25 cellular contexts compared by ENCODE assay signal in the genomic region with DNA sequence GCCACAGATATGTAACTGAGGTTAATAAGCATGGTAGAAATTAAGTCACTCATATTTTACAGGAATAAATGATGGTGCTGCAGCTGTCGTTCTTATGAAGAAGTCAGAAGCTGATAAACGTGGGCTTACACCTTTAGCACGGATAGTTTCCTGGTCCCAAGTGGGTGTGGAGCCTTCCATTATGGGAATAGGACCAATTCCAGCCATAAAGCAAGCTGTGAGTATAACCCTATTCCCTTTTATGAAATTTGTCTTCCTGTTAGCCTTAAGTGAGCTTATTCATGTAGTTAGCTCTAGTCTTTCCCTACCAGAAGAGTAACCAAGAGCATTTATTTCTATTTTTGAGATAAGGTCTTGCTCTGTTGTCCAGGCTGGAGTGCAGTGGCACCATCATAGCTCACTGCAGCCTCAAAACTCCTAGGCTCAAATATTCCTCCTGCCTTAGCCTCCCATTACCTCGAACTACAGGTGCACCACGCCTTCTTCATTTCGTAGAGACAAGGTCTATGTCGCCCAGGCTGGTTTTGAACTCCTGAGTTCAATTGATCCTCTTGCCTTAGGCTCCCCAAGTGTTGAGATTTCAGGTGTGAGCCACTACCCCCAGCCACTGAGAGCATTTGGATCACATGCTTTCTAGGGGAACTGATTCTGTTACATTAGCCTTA. TPM values are rescaled to one million over a fixed set of nuclear protein-coding genes. Genes with fewer than 3 reads are reported as not detected.
A peak's percentile ranks its signal among the peaks of the same experiment; 100 is the strongest.
DNase-seq lines count a peak whose midpoint lies in the region; ATAC-seq, FAIRE-seq and TF ChIP-seq lines count a peak whose summit lies in the region.
"Had no signal": no experiment of that assay in that cellular context is flagged by ENCODE, and none has a peak within 500 bp of the region (broad histone marks: within the 10 kb centered on the region; RNA-seq: fewer than 3 reads in every experiment).

No MANE protein-coding gene starts in this region.

- H3K4me1 Mint-ChIP-seq in CD4-positive, alpha-beta memory T cell: peaks cover 3 to 8% (median 7%) of the 10 kb centered on the region in 4 donors
- peaks cover 15% of the 10 kb centered on the region for H3K4me1 Mint-ChIP-seq in activated naive CD8-positive, alpha-beta T cell treated with anti-CD3 and anti-CD28 coated beads for 36 hours
- H3K4me1 Mint-ChIP-seq in naive B cell: peaks cover 0 to 10% (median 3%) of the 10 kb centered on the region in 3 donors

- POLR2A ChIA-PET in CD4-positive, alpha-beta memory T cell (lab: Charles Lee; ENCODE audit: partially characterized antibody): interaction anchor here (1.4 kb wide), 1 partner anchor 13 kb away, joined by 7 read pairs; the partner anchor contains the start of genes MRPL18 and TCP1

- H3K4me3 Mint-ChIP-seq in CD4-positive, alpha-beta memory T cell: no peak overlapping the region
- H3K4me3 Mint-ChIP-seq in activated naive CD8-positive, alpha-beta T cell treated with anti-CD3 and anti-CD28 coated beads for 36 hours: no peak overlapping the region
- peak overlapping the region in 1 of 8 donors; percentile 25 for H3K4me3 Mint-ChIP-seq in naive B cell
- H3K4me3 Mint-ChIP-seq: stimulated activated memory B cell treated with anti-CD40 and anti-IgM and Interleukin-4, amounts not matched to agents 10 μg/mL and 1 μg/mL and 100 μg/mL, for 72 hours; T-helper 1 cell treated with Interleukin-12 subunit alpha and Interleukin-12 subunit beta and Interleukin-4 antibody, amounts not matched to agents 30 μg/mL and 1 μg/mL, for 36 hours had no signal

- H3K36me3 Mint-ChIP-seq in CD4-positive, alpha-beta memory T cell: peaks cover 32 to 84% of the 10 kb centered on the region in 2 donors
- peaks cover 29% of the 10 kb centered on the region for H3K36me3 Mint-ChIP-seq in activated naive CD8-positive, alpha-beta T cell treated with anti-CD3 and anti-CD28 coated beads for 36 hours
- peaks cover 10 to 20% of the 10 kb centered on the region in 2 donors for H3K36me3 Mint-ChIP-seq in naive B cell

- no peaks in the 10 kb centered on the region for H3K4me1 ChIP-seq in CD4-positive, alpha-beta memory T cell (ENCODE audit: insufficient read depth, low read length)
- no peaks in the 10 kb centered on the region for H3K4me1 ChIP-seq in vagina
- H3K4me1 ChIP-seq: HAP-1 had no signal

- no peak overlapping the region for H3K4me3 ChIP-seq in CD4-positive, alpha-beta memory T cell (ENCODE audit: low read length in 2 of 2)
- H3K4me3 ChIP-seq in vagina: no peak overlapping the region
- H3K4me3 ChIP-seq: HAP-1, left ventricle myocardium inferior, tibial artery had no signal

- H3K27me3 Mint-ChIP-seq in CD4-positive, alpha-beta memory T cell: no peaks in the 10 kb centered on the region
- no peaks in the 10 kb centered on the region for H3K27me3 Mint-ChIP-seq in activated naive CD8-positive, alpha-beta T cell treated with anti-CD3 and anti-CD28 coated beads for 36 hours
- H3K27me3 Mint-ChIP-seq in naive B cell: no peaks in the 10 kb centered on the region
- H3K27me3 Mint-ChIP-seq: stimulated activated memory B cell treated with anti-CD40 and anti-IgM and Interleukin-4, amounts not matched to agents 10 μg/mL and 1 μg/mL and 100 μg/mL, for 72 hours had no signal

- peak; percentile 24 for FAIRE-seq in GM18507 (lab: Jason Lieb, UNC)
- FAIRE-seq: D721Med had no signal

- H3K9me3 Mint-ChIP-seq in CD4-positive, alpha-beta memory T cell: no peaks in the 10 kb centered on the region
- H3K9me3 Mint-ChIP-seq in activated naive CD8-positive, alpha-beta T cell treated with anti-CD3 and anti-CD28 coated beads for 36 hours: no peaks in the 10 kb centered on the region
- H3K9me3 Mint-ChIP-seq in naive B cell: peaks cover 0 to 2% (median 0%) of the 10 kb centered on the region in 7 donors
- H3K9me3 Mint-ChIP-seq: activated T-helper 2 cell treated with anti-CD3 and anti-CD28 coated beads, Interferon-gamma antibody, Interleukin-2, Interleukin-4, amounts not matched to agents 10 μg/mL and 5 μg/mL and 100 μg/mL, durations not matched to agents 14 hours and 24 hours and 36 hours; stimulated activated memory B cell treated with anti-CD40 and anti-IgM and Interleukin-4, amounts not matched to agents 10 μg/mL and 1 μg/mL and 100 μg/mL, for 72 hours; T-helper 1 cell treated with Interleukin-12 subunit alpha and Interleukin-12 subunit beta and Interleukin-4 antibody, amounts not matched to agents 30 μg/mL and 1 μg/mL, for 36 hours had no signal

- H3K27me3 ChIP-seq in CD4-positive, alpha-beta memory T cell (ENCODE audit: insufficient read depth, low read length): no peaks in the 10 kb centered on the region
- H3K27me3 ChIP-seq in vagina: no peaks in the 10 kb centered on the region
- H3K27me3 ChIP-seq: tibial artery had no signal

- DNase-seq in CD4-positive, alpha-beta memory T cell: no peak
- no peak for DNase-seq in GM18507 (ENCODE audit: extremely low spot score, insufficient read length, low read depth)
- DNase-seq in activated naive CD8-positive, alpha-beta T cell treated with anti-CD3 and anti-CD28 coated beads for 36 hours: no peak
- no peak for DNase-seq in naive B cell
- no peak for DNase-seq in activated effector memory CD4-positive, alpha-beta T cell treated with Interleukin-2 at 50 U/mL for 16 hours
- DNase-seq in vagina (ENCODE audit: extremely low spot score in 2 of 2): no peak
- DNase-seq: AML-193; anterior cingulate cortex; effector memory CD4-positive, alpha-beta T cell; GDM1; left ventricle myocardium inferior; NCI-H748 treated with DMSO at 0.1 percent for 48 hours; OCI-M1; right cardiac atrium; SIG-M5; tibial artery had no signal

- intact Hi-C loops in CD4-positive, alpha-beta memory T cell (cut with micrococcal nuclease): no loop called here
- intact Hi-C loops in vagina (cut with DNase I): no loop called here

- H3K36me3 ChIP-seq in CD4-positive, alpha-beta memory T cell (ENCODE audit: insufficient read depth, low read length): peaks cover 56% of the 10 kb centered on the region
- H3K36me3 ChIP-seq in vagina: peaks cover 0 to 63% of the 10 kb centered on the region in 2 donors

- no peak for TF ChIP-seq CTCF in vagina (IDR thresholded peaks at IDR 0.05)

- H3K27ac Mint-ChIP-seq in CD4-positive, alpha-beta memory T cell: peak overlapping the region in 6 of 7 donors; percentile 32 to 88 (median 62)
- H3K27ac Mint-ChIP-seq in activated naive CD8-positive, alpha-beta T cell treated with anti-CD3 and anti-CD28 coated beads for 36 hours: peak overlapping the region; percentile 30
- peak overlapping the region in 5 of 6 donors; percentile 21 to 84 (median 53) for H3K27ac Mint-ChIP-seq in naive B cell
- H3K27ac Mint-ChIP-seq: T-helper 1 cell treated with Interleukin-12 subunit alpha and Interleukin-12 subunit beta and Interleukin-4 antibody, amounts not matched to agents 30 μg/mL and 1 μg/mL, for 36 hours had no signal

- ATAC-seq in naive B cell (ENCODE audit: low read depth in 2 of 2) (no peak), GM19328 (IDR thresholded peaks at IDR 0.05; ENCODE audit: unreplicated experiment) (no peak)
- ATAC-seq: right cardiac atrium; stimulated activated memory B cell treated with anti-CD40 and anti-IgM and Interleukin-4, amounts not matched to agents 10 μg/mL and 1 μg/mL and 100 μg/mL, for 72 hours had no signal

- H3K9me3 ChIP-seq in CD4-positive, alpha-beta memory T cell (ENCODE audit: control insufficient read depth in 1 of 2, low read length in 2 of 2): no peaks in the 10 kb centered on the region
- no peaks in the 10 kb centered on the region for H3K9me3 ChIP-seq in vagina
- H3K9me3 ChIP-seq: HAP-1, tibial artery had no signal

- no peak overlapping the region for H3K27ac ChIP-seq in CD4-positive, alpha-beta memory T cell (ENCODE audit: low read depth, low read length)
- H3K27ac ChIP-seq in vagina: no peak overlapping the region
- H3K27ac ChIP-seq: left ventricle myocardium inferior, tibial artery had no signal

- TF ChIP-seq POLR2A in vagina (IDR thresholded peaks at IDR 0.05): no peak

- CTCF ChIA-PET in CD4-positive, alpha-beta memory T cell (lab: Charles Lee; ENCODE audit: partially characterized antibody): no interaction called here

RNA-seq across cellular contexts. Expression of gene TCP1, which starts 12.0 kb away (rescaled TPM):
- 100 to 1,000 TPM; 151 to 162 TPM for total RNA-seq in CD4-positive, alpha-beta memory T cell
- 100 to 1,000 TPM in 1 of 2 donors, 10 to 100 TPM in 1; 84.3 to 114 TPM for polyA plus RNA-seq in CD4-positive, alpha-beta memory T cell
- total RNA-seq in activated naive CD8-positive, alpha-beta T cell treated with anti-CD3 and anti-CD28 coated beads for 36 hours: 100 to 1,000 TPM; 627 to 631 TPM
- 10 to 100 TPM; 69.6 to 86.2 (median 73.3) TPM for polyA plus RNA-seq in naive B cell (ENCODE audit: low read depth in 6 of 6)
- 80.8 TPM for total RNA-seq in vagina

RNA-seq across cellular contexts. Expression of gene MRPL18, which starts 12.9 kb away (rescaled TPM):
- total RNA-seq in CD4-positive, alpha-beta memory T cell: 10 to 100 TPM; 43.9 to 45.2 TPM
- polyA plus RNA-seq in CD4-positive, alpha-beta memory T cell: 100 to 1,000 TPM in 1 of 2 donors, 10 to 100 TPM in 1; 68.5 to 105 TPM
- total RNA-seq in activated naive CD8-positive, alpha-beta T cell treated with anti-CD3 and anti-CD28 coated beads for 36 hours: 100 to 1,000 TPM; 106 to 108 TPM
- polyA plus RNA-seq in naive B cell (ENCODE audit: low read depth in 6 of 6): 100 to 1,000 TPM in 2 of 6 donors, 10 to 100 TPM in 4; 51.6 to 124 (median 86.4) TPM
- total RNA-seq in vagina: 58.7 TPM

RNA-seq across cellular contexts. Expression of gene ACAT2, which starts 15.5 kb away (rescaled TPM):
- 10 to 100 TPM; 30.5 to 30.9 TPM for total RNA-seq in CD4-positive, alpha-beta memory T cell
- polyA plus RNA-seq in CD4-positive, alpha-beta memory T cell: 10 to 100 TPM; 43.5 to 53.2 TPM
- total RNA-seq in activated naive CD8-positive, alpha-beta T cell treated with anti-CD3 and anti-CD28 coated beads for 36 hours: 10 to 100 TPM; 67.8 to 68.4 TPM
- 10 to 100 TPM; 20.8 to 39.8 (median 27.8) TPM for polyA plus RNA-seq in naive B cell (ENCODE audit: low read depth in 6 of 6)
- 11.3 TPM for total RNA-seq in vagina

RNA-seq across cellular contexts. Expression of gene PNLDC1, which starts 22.7 kb away (rescaled TPM):
- total RNA-seq in CD4-positive, alpha-beta memory T cell: under 1 TPM; 0.47 to 0.94 TPM
- polyA plus RNA-seq in CD4-positive, alpha-beta memory T cell: under 1 TPM in 1 of 2 donors, not detected in 1; 0.23 TPM
- total RNA-seq in activated naive CD8-positive, alpha-beta T cell treated with anti-CD3 and anti-CD28 coated beads for 36 hours: under 1 TPM in 1 of 2 experiments, not detected in 1; 0.31 TPM
- polyA plus RNA-seq in naive B cell (ENCODE audit: low read depth in 6 of 6): not detected
- total RNA-seq in vagina: not detected
- total RNA-seq: cerebellum, MCF 10A, osteoblast had no signal

RNA-seq across cellular contexts. Expression of gene WTAP, which starts 50.1 kb away (rescaled TPM):
- total RNA-seq in CD4-positive, alpha-beta memory T cell: 100 to 1,000 TPM; 151 to 159 TPM
- polyA plus RNA-seq in CD4-positive, alpha-beta memory T cell: 100 to 1,000 TPM; 140 to 149 TPM
- 100 to 1,000 TPM in 1 of 2 experiments, 10 to 100 TPM in 1; 98.3 to 101 TPM for total RNA-seq in activated naive CD8-positive, alpha-beta T cell treated with anti-CD3 and anti-CD28 coated beads for 36 hours
- 100 to 1,000 TPM; 142 to 203 (median 152) TPM for polyA plus RNA-seq in naive B cell (ENCODE audit: low read depth in 6 of 6)
- total RNA-seq in vagina: 85.0 TPM
